1 cellular context compared by ENCODE assay signal in the genomic region with DNA sequence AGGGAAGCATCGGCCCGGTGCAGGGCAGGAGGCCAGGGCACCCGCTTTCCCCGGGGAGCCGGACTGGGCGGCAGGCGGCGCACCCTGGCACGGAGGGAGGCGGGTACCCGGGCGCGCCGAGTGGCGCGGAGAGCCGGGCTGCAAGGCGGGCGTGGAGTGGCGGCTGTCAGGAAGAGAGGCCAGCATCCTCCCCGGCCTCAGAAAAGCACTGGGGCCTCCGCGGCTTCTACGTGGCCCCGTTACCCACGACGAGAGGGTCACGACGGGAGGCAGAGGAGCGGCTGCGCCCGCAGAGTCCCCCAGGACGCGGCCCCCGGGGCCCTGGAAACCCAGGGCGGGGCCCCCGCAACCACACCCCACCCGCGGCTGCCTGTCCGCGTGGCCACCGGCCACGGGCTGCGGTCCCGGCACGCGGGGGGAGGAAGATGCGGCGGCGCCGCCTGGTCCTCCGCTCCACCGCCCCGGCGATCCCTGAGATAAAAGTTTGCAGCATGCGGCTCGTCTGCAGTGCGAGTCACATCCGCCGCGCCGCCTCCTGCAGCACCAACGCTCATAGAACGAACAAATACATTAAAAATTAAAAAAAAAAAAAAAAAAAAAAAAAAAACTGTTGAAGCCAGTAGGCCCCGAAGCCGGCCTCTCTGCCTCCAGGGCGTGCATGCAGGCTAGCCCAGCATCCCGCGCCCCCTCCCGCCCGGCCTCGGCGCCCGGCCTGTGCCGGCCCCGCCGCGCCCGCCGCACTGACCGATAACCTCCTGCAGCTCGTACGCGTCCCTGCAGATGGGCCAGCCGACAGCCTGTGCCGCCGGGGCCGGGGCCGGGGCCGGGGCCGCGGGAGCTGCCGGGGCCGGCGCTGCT.
A peak's percentile ranks its signal among the peaks of the same experiment; 100 is the strongest.
TF ChIP-seq lines count a peak whose summit lies in the region.

No MANE protein-coding gene starts in this region.

TF ChIP-seq in K562, 482 proteins besides CTCF, POLR2A, EP300 and RAD21 (continued from another document and continues in another):
- TF ChIP-seq YY1 (IDR thresholded peaks at IDR 0.05; ENCODE audit: borderline replicate concordance in 1 of 3, control insufficient read depth in 1 of 3, extremely low read depth in 1 of 3, insufficient read depth in 3 of 3, insufficient read length in 1 of 3, insufficient replicate concordance in 2 of 3, low read depth in 1 of 3, low read length in 2 of 3), result peak in 1 of 3 experiments; percentile 9
- TF ChIP-seq NR3C1 (CRISPR knock-in tag; IDR thresholded peaks at IDR 0.05), result peak; percentile 26; the same call in 1 of the 2 replicates
- TF ChIP-seq, protein P1, sequence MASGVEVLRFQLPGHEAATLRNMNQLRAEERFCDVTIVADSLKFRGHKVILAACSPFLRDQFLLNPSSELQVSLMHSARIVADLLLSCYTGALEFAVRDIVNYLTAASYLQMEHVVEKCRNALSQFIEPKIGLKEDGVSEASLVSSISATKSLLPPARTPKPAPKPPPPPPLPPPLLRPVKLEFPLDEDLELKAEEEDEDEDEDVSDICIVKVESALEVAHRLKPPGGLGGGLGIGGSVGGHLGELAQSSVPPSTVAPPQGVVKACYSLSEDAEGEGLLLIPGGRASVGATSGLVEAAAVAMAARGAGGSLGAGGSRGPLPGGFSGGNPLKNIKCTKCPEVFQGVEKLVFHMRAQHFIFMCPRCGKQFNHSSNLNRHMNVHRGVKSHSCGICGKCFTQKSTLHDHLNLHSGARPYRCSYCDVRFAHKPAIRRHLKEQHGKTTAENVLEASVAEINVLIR (CRISPR knock-in tag; IDR thresholded peaks at IDR 0.05), result peak; percentile 22; the same call in 1 of the 2 replicates
- peak in 1 of 2 experiments; percentile 27; a peak in 1 of 4 replicates for TF ChIP-seq MAZ (CRISPR knock-in tag; conservative IDR thresholded peaks at IDR 0.05 in 1 of 2, IDR thresholded peaks at IDR 0.05 in 1 of 2)
- peak; percentile 23; the same call in 1 of the 2 replicates for TF ChIP-seq SMAD4 (CRISPR knock-in tag; conservative IDR thresholded peaks at IDR 0.05)
- TF ChIP-seq NFIC (IDR thresholded peaks at IDR 0.05), result no peak
- TF ChIP-seq E2F3 (CRISPR knock-in tag; IDR thresholded peaks at IDR 0.05), result peak; percentile 33; the same call in 1 of the 2 replicates
- TF ChIP-seq, protein P2, sequence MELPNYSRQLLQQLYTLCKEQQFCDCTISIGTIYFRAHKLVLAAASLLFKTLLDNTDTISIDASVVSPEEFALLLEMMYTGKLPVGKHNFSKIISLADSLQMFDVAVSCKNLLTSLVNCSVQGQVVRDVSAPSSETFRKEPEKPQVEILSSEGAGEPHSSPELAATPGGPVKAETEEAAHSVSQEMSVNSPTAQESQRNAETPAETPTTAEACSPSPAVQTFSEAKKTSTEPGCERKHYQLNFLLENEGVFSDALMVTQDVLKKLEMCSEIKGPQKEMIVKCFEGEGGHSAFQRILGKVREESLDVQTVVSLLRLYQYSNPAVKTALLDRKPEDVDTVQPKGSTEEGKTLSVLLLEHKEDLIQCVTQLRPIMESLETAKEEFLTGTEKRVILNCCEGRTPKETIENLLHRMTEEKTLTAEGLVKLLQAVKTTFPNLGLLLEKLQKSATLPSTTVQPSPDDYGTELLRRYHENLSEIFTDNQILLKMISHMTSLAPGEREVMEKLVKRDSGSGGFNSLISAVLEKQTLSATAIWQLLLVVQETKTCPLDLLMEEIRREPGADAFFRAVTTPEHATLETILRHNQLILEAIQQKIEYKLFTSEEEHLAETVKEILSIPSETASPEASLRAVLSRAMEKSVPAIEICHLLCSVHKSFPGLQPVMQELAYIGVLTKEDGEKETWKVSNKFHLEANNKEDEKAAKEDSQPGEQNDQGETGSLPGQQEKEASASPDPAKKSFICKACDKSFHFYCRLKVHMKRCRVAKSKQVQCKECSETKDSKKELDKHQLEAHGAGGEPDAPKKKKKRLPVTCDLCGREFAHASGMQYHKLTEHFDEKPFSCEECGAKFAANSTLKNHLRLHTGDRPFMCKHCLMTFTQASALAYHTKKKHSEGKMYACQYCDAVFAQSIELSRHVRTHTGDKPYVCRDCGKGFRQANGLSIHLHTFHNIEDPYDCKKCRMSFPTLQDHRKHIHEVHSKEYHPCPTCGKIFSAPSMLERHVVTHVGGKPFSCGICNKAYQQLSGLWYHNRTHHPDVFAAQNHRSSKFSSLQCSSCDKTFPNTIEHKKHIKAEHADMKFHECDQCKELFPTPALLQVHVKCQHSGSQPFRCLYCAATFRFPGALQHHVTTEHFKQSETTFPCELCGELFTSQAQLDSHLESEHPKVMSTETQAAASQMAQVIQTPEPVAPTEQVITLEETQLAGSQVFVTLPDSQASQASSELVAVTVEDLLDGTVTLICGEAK (IDR thresholded peaks at IDR 0.05), result peak; percentile 65; the same call in 1 of the 2 replicates
- TF ChIP-seq, protein P2 (CRISPR knock-in tag; IDR thresholded peaks at IDR 0.05), result peak; percentile 73; the same call in 1 of the 2 replicates
- TF ChIP-seq, protein P3, sequence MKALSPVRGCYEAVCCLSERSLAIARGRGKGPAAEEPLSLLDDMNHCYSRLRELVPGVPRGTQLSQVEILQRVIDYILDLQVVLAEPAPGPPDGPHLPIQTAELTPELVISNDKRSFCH (CRISPR knock-in tag; IDR thresholded peaks at IDR 0.05), result no peak
- TF ChIP-seq, protein P3 (tag; IDR thresholded peaks at IDR 0.05), result 0 out of 2 replicates have a peak, but pooled peaks have one; percentile 38
- peak; percentile 18; the same call in 1 of the 2 replicates for TF ChIP-seq CTBP1 (IDR thresholded peaks at IDR 0.05; ENCODE audit: borderline replicate concordance)
- TF ChIP-seq, protein P4, sequence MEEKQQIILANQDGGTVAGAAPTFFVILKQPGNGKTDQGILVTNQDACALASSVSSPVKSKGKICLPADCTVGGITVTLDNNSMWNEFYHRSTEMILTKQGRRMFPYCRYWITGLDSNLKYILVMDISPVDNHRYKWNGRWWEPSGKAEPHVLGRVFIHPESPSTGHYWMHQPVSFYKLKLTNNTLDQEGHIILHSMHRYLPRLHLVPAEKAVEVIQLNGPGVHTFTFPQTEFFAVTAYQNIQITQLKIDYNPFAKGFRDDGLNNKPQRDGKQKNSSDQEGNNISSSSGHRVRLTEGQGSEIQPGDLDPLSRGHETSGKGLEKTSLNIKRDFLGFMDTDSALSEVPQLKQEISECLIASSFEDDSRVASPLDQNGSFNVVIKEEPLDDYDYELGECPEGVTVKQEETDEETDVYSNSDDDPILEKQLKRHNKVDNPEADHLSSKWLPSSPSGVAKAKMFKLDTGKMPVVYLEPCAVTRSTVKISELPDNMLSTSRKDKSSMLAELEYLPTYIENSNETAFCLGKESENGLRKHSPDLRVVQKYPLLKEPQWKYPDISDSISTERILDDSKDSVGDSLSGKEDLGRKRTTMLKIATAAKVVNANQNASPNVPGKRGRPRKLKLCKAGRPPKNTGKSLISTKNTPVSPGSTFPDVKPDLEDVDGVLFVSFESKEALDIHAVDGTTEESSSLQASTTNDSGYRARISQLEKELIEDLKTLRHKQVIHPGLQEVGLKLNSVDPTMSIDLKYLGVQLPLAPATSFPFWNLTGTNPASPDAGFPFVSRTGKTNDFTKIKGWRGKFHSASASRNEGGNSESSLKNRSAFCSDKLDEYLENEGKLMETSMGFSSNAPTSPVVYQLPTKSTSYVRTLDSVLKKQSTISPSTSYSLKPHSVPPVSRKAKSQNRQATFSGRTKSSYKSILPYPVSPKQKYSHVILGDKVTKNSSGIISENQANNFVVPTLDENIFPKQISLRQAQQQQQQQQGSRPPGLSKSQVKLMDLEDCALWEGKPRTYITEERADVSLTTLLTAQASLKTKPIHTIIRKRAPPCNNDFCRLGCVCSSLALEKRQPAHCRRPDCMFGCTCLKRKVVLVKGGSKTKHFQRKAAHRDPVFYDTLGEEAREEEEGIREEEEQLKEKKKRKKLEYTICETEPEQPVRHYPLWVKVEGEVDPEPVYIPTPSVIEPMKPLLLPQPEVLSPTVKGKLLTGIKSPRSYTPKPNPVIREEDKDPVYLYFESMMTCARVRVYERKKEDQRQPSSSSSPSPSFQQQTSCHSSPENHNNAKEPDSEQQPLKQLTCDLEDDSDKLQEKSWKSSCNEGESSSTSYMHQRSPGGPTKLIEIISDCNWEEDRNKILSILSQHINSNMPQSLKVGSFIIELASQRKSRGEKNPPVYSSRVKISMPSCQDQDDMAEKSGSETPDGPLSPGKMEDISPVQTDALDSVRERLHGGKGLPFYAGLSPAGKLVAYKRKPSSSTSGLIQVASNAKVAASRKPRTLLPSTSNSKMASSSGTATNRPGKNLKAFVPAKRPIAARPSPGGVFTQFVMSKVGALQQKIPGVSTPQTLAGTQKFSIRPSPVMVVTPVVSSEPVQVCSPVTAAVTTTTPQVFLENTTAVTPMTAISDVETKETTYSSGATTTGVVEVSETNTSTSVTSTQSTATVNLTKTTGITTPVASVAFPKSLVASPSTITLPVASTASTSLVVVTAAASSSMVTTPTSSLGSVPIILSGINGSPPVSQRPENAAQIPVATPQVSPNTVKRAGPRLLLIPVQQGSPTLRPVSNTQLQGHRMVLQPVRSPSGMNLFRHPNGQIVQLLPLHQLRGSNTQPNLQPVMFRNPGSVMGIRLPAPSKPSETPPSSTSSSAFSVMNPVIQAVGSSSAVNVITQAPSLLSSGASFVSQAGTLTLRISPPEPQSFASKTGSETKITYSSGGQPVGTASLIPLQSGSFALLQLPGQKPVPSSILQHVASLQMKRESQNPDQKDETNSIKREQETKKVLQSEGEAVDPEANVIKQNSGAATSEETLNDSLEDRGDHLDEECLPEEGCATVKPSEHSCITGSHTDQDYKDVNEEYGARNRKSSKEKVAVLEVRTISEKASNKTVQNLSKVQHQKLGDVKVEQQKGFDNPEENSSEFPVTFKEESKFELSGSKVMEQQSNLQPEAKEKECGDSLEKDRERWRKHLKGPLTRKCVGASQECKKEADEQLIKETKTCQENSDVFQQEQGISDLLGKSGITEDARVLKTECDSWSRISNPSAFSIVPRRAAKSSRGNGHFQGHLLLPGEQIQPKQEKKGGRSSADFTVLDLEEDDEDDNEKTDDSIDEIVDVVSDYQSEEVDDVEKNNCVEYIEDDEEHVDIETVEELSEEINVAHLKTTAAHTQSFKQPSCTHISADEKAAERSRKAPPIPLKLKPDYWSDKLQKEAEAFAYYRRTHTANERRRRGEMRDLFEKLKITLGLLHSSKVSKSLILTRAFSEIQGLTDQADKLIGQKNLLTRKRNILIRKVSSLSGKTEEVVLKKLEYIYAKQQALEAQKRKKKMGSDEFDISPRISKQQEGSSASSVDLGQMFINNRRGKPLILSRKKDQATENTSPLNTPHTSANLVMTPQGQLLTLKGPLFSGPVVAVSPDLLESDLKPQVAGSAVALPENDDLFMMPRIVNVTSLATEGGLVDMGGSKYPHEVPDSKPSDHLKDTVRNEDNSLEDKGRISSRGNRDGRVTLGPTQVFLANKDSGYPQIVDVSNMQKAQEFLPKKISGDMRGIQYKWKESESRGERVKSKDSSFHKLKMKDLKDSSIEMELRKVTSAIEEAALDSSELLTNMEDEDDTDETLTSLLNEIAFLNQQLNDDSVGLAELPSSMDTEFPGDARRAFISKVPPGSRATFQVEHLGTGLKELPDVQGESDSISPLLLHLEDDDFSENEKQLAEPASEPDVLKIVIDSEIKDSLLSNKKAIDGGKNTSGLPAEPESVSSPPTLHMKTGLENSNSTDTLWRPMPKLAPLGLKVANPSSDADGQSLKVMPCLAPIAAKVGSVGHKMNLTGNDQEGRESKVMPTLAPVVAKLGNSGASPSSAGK (IDR thresholded peaks at IDR 0.05), result peak; percentile 42
- peak; percentile 71 for TF ChIP-seq CXXC5 (CRISPR knock-in tag; IDR thresholded peaks at IDR 0.05)
- TF ChIP-seq CREB1 (IDR thresholded peaks at IDR 0.05), result peak; percentile 45; the same call in 1 of the 2 replicates
- no peak for TF ChIP-seq CREB1 (CRISPR knock-in tag; IDR thresholded peaks at IDR 0.05)
